ENCODE assay signal across 16 cellular contexts in genomic region chr17:2779545-2779944, GRCh38. TPM values are rescaled to one million over a fixed set of nuclear protein-coding genes. Genes with fewer than 3 reads are reported as not detected.
DNase-seq lines count a peak whose midpoint lies in the region.
"Had no signal": no experiment of that assay in that cellular context is flagged by ENCODE, and none has a peak within 500 bp of the region (broad histone marks: within the 10 kb centered on the region; RNA-seq: fewer than 3 reads in every experiment).

No MANE protein-coding gene starts in this region.

- H4K20me1 ChIP-seq in BLaER1 = 0 out of 2 replicates have a peak, but pooled peaks cover 4% of the 10 kb centered on the region

- no peak overlapping the region for H3K9ac ChIP-seq in BLaER1
- peak overlapping the region; percentile 54 for H3K9ac ChIP-seq in neuronal stem cell (ENCODE audit: low read depth, low read length, poor library complexity)

- H3K36me3 ChIP-seq in BLaER1 = no peaks in the 10 kb centered on the region
- no peaks in the 10 kb centered on the region for H3K36me3 ChIP-seq in neuronal stem cell (replicated peaks in 1 of 2; ENCODE audit: control insufficient read depth in 2 of 2, insufficient read depth in 2 of 2, low read length in 2 of 2)
- H3K36me3 ChIP-seq: HAP-1 had no signal

- peaks cover 60% of the 10 kb centered on the region for H3K4me1 ChIP-seq in BLaER1
- H3K4me1 ChIP-seq in neuronal stem cell (ENCODE audit: control insufficient read depth in 2 of 2, insufficient read depth in 1 of 2, low read depth in 1 of 2, low read length in 2 of 2) = peaks cover 3 to 4% of the 10 kb centered on the region in 2 donors
- H3K4me1 ChIP-seq: HAP-1 had no signal

- DNase-seq in G401 (ENCODE audit: low spot score) (peak; percentile 77), cerebellar cortex (ENCODE audit: low spot score) (peak; percentile 67), neuronal stem cell (ENCODE audit: low spot score) (no peak), A172 (ENCODE audit: low spot score) (no peak), anterior cingulate cortex (lab: John Stamatoyannopoulos, UW) (no peak)
- DNase-seq in stimulated activated CD4-positive, alpha-beta T cell treated with anti-CD3 and anti-CD28 coated beads, Interleukin-4, amount 100 ng/mL, for 24 hours = no peak
- DNase-seq: 8988T; CD4-positive, alpha-beta T cell; CD8-positive, alpha-beta memory T cell; DMS 273 treated with DMSO at 0.1 percent for 48 hours; DMS79; GOT3; HFFc6 had no signal

- H3K79me1 ChIP-seq in neuronal stem cell (ENCODE audit: low read depth, low read length) = no peaks in the 10 kb centered on the region

- H3K18ac ChIP-seq in neuronal stem cell (ENCODE audit: low read length) = peak overlapping the region; percentile 35

- no peak overlapping the region for H2AFZ ChIP-seq in neuronal stem cell (ENCODE audit: low read length)

- H4K8ac ChIP-seq in neuronal stem cell (ENCODE audit: low read depth, low read length) = no peak overlapping the region

- H3K27me3 ChIP-seq in BLaER1 (no peaks in the 10 kb centered on the region), neuronal stem cell (ENCODE audit: control insufficient read depth in 3 of 3, insufficient read depth in 3 of 3, low read depth in 1 of 3, low read length in 3 of 3) (peaks cover 0 to 41% (median 2%) of the 10 kb centered on the region in 3 experiments)

- H2BK120ac ChIP-seq in neuronal stem cell (ENCODE audit: low read depth, low read length) = no peak overlapping the region

- peak overlapping the region; percentile 43 for H3K4me2 ChIP-seq in BLaER1
- H3K4me2 ChIP-seq in neuronal stem cell (ENCODE audit: insufficient read depth, low read length, poor library complexity, severe bottlenecking) = no peak overlapping the region

- H2AK5ac ChIP-seq in neuronal stem cell (ENCODE audit: low read depth, low read length) = no peak overlapping the region

- no peak overlapping the region for H3K4me3 ChIP-seq in BLaER1
- no peak overlapping the region for H3K4me3 ChIP-seq in neuronal stem cell (ENCODE audit: low read length in 2 of 2)
- H3K4me3 ChIP-seq: HAP-1 had no signal

- H2BK5ac ChIP-seq in neuronal stem cell (ENCODE audit: low read length) = no peak overlapping the region

- no peak overlapping the region for H2BK15ac ChIP-seq in neuronal stem cell (ENCODE audit: low read length)

- H3K9me3 ChIP-seq in BLaER1 (no peaks in the 10 kb centered on the region), neuronal stem cell (replicated peaks in 1 of 2; ENCODE audit: control insufficient read depth in 2 of 2, insufficient read depth in 1 of 2, low read depth in 1 of 2, low read length in 2 of 2) (no peaks in the 10 kb centered on the region)
- H3K9me3 ChIP-seq: HAP-1 had no signal

- no peak overlapping the region for H4K91ac ChIP-seq in neuronal stem cell (ENCODE audit: low read depth, low read length, poor library complexity)

- H3K4ac ChIP-seq in neuronal stem cell (ENCODE audit: low read length) = no peak overlapping the region

- WGBS in neuronal stem cell (ENCODE audit: extremely low coverage in 2 of 2, insufficient read length in 2 of 2, insufficient replicate concordance in 1 of 2), 2 donors = no CpG with 5 or more reads among the region's 7 CpGs

- in situ Hi-C loops in G401 (cut with HindIII; ENCODE audit: low sequenced_read_pairs) = no loop called here

- H3K23ac ChIP-seq in neuronal stem cell (ENCODE audit: low read depth, low read length, poor library complexity) = no peak overlapping the region

- no peak overlapping the region for H2BK12ac ChIP-seq in neuronal stem cell (ENCODE audit: low read length)

- H3K27ac ChIP-seq in BLaER1 = no peak overlapping the region
- H3K27ac ChIP-seq in neuronal stem cell (replicated peaks; ENCODE audit: low read length) = no peak overlapping the region

- H3K14ac ChIP-seq in neuronal stem cell (ENCODE audit: low read length) = no peak overlapping the region

RNA-seq across cellular contexts. Expression of gene RAP1GAP2, which starts 16.7 kb away (rescaled TPM):
- total RNA-seq in G401 (2014; rRNA removed; shearing (Covaris generic)) = 1.9 and 6.0 TPM in 2 replicates
- 2.9 TPM for polyA plus RNA-seq in neuronal stem cell (2013, experiment 1 of 2)
- 3.1 TPM for polyA plus RNA-seq in neuronal stem cell (2013, experiment 2 of 2)
- total RNA-seq in A172 (2014; rRNA removed; shearing (Covaris generic)) = 3.8 and 6.4 TPM in 2 replicates

RNA-seq across cellular contexts. Expression of gene CCDC92B, which starts 30.1 kb away (rescaled TPM):
- total RNA-seq in G401 (2014; rRNA removed; shearing (Covaris generic)) = 0.06 and 0.31 TPM in 2 replicates
- polyA plus RNA-seq in neuronal stem cell (2013, experiment 1 of 2) = 0.35 TPM
- polyA plus RNA-seq in neuronal stem cell (2013, experiment 2 of 2) = 0.42 TPM
- not detected in 2 replicates for total RNA-seq in A172 (2014; rRNA removed; shearing (Covaris generic))
- total RNA-seq: HFFc6 had no signal
- polyA plus RNA-seq: CD14-positive monocyte; CD8-positive, alpha-beta memory T cell had no signal

Comparison
In these comparisons a context has a peak if more than half of its experiments do, and no peak if none do; other contexts are left out.
1. DNase-seq: peak in G401 (single experiment) and cerebellar cortex (single experiment); none in neuronal stem cell (single experiment), A172 (single experiment), anterior cingulate cortex (0 of 58) and stimulated activated CD4-positive, alpha-beta T cell treated with anti-CD3 and anti-CD28 coated beads, Interleukin-4, amount 100 ng/mL, for 24 hours (single experiment).